Comparison of ENCODE assay signal across 12 cellular contexts in the genomic region with DNA sequence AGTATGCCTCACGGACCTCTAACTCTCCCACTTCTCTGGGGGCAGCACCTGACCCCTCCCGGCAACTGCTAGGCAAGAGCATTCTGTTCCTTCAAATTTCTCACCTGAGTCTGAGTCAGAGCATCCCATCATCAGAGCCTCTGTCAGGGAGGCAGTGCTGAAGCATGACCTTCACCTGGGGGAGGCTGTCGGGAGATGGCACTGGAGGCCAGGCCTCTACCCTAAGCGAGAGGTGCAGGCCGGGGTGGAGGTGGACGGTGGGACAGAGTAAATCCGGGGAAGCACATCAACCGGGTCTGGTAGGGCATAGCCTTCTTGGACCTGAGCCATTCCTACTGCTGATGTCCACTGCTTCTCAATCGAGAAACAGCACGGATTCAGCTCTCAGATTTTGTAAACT.
DNase-seq lines count a peak whose midpoint lies in the region; ATAC-seq and TF ChIP-seq lines count a peak whose summit lies in the region.
"Had no signal": no experiment of that assay in that cellular context is flagged by ENCODE, and none has a peak within 500 bp of the region (broad histone marks: within the 10 kb centered on the region; RNA-seq: fewer than 3 reads in every experiment).

No MANE protein-coding gene starts in this region.

- no peaks in the 10 kb centered on the region for H3K9me3 ChIP-seq in PC-9 (ENCODE audit: insufficient read depth, low read depth)
- H3K9me3 ChIP-seq: left ventricle myocardium inferior, upper lobe of left lung had no signal

- H3K27me3 ChIP-seq in PC-9 (ENCODE audit: insufficient read depth, low read depth), result no peaks in the 10 kb centered on the region
- H3K27me3 ChIP-seq: upper lobe of left lung had no signal

- H3K27ac ChIP-seq in PC-9, result no peak overlapping the region
- H3K27ac ChIP-seq: cardiac muscle cell had no signal

- intact Hi-C loops in activated CD4-positive, alpha-beta T cell treated with anti-CD3 and anti-CD28 coated beads, Interleukin-2, amount 10 ng/mL, durations not matched to agents 24 days and 14 days (cut with micrococcal nuclease), result loop anchor here (1.0 to 10.0 kb wide), 12 partner anchors 42 to 929 kb away; a partner anchor contains a TSS
- intact Hi-C loops in PC-9 (cut with micrococcal nuclease; ENCODE audit: unreplicated experiment), result loop anchor here (10.0 kb wide), 1 partner anchor 911 kb away; a partner anchor contains a TSS

- CTCF ChIA-PET in PC-9 (lab: Charles Lee), result no interaction called here

- H3K4me3 ChIP-seq in PC-9, result no peak overlapping the region
- H3K4me3 ChIP-seq: cardiac muscle cell had no signal

- H3K27ac Mint-ChIP-seq in activated CD4-positive, alpha-beta T cell treated with anti-CD3 and anti-CD28 coated beads, Interleukin-2, amount 10 ng/mL, durations not matched to agents 24 days and 14 days, result no peak overlapping the region
- peak overlapping the region in 1 of 2 donors; percentile 15 for H3K27ac Mint-ChIP-seq in effector memory CD8-positive, alpha-beta T cell
- H3K27ac Mint-ChIP-seq in progenitor cell of endocrine pancreas, result peak overlapping the region; percentile 53

- H3K79me2 ChIP-seq in PC-9 (ENCODE audit: low read depth), result no peaks in the 10 kb centered on the region

- no peak for ATAC-seq in effector memory CD8-positive, alpha-beta T cell (replicated peaks)
- no peak for ATAC-seq in GM19023 (IDR thresholded peaks at IDR 0.05; ENCODE audit: unreplicated experiment)

- H3K36me3 ChIP-seq in PC-9 (ENCODE audit: low read depth), result no peaks in the 10 kb centered on the region
- H3K36me3 ChIP-seq: cardiac muscle cell, left ventricle myocardium inferior, upper lobe of left lung had no signal

- no TSS peak for BruUV-seq in PC-9 (replicated peaks; lab: Mats Ljungman, UMichigan)

- DNase-seq in activated CD4-positive, alpha-beta T cell treated with anti-CD3 and anti-CD28 coated beads, Interleukin-2, amount 10 ng/mL, durations not matched to agents 24 days and 14 days, result no peak
- DNase-seq in activated CD4-positive, alpha-beta T cell treated with anti-CD3 and anti-CD28 coated beads, Interleukin-2, amount 50 U/mL, for 48 hours, result no peak
- DNase-seq in PC-9 (no peak), progenitor cell of endocrine pancreas (ENCODE audit: low spot score, unreplicated experiment) (no peak), nucleus accumbens (lab: John Stamatoyannopoulos, UW) (no peak), GM19240 (ENCODE audit: insufficient read length, low spot score) (no peak)
- DNase-seq in effector memory CD8-positive, alpha-beta T cell, result no peak
- DNase-seq: left ventricle myocardium inferior, NCI-H187 had no signal

- peaks cover 46% of the 10 kb centered on the region for H3K4me1 Mint-ChIP-seq in activated CD4-positive, alpha-beta T cell treated with anti-CD3 and anti-CD28 coated beads, Interleukin-2, amount 10 ng/mL, durations not matched to agents 24 days and 14 days
- H3K4me1 Mint-ChIP-seq in effector memory CD8-positive, alpha-beta T cell (ENCODE audit: low read depth in 2 of 2), result peaks cover 20 to 28% of the 10 kb centered on the region in 2 donors
- peaks cover 27% of the 10 kb centered on the region for H3K4me1 Mint-ChIP-seq in progenitor cell of endocrine pancreas (ENCODE audit: low read depth)

- peaks cover 4% of the 10 kb centered on the region for H3K36me3 Mint-ChIP-seq in activated CD4-positive, alpha-beta T cell treated with anti-CD3 and anti-CD28 coated beads, Interleukin-2, amount 10 ng/mL, durations not matched to agents 24 days and 14 days (ENCODE audit: low read depth)
- peaks cover 17% of the 10 kb centered on the region for H3K36me3 Mint-ChIP-seq in effector memory CD8-positive, alpha-beta T cell (ENCODE audit: insufficient read depth)
- H3K36me3 Mint-ChIP-seq in progenitor cell of endocrine pancreas (ENCODE audit: insufficient read depth), result no peaks in the 10 kb centered on the region

- H3F3A ChIP-seq in PC-9 (ENCODE audit: insufficient read depth, low read depth), result peaks cover 14% of the 10 kb centered on the region

- peaks cover 43% of the 10 kb centered on the region for H3K4me1 ChIP-seq in PC-9 (replicated peaks; ENCODE audit: insufficient read depth)

- H3K9me3 Mint-ChIP-seq in activated CD4-positive, alpha-beta T cell treated with anti-CD3 and anti-CD28 coated beads, Interleukin-2, amount 10 ng/mL, durations not matched to agents 24 days and 14 days, result no peaks in the 10 kb centered on the region
- H3K9me3 Mint-ChIP-seq in effector memory CD8-positive, alpha-beta T cell, result peaks cover 0 to 3% of the 10 kb centered on the region in 2 donors
- no peaks in the 10 kb centered on the region for H3K9me3 Mint-ChIP-seq in progenitor cell of endocrine pancreas (ENCODE audit: low read depth)

- peak overlapping the region; percentile 68 for H3K4me2 ChIP-seq in PC-9

- peaks cover 11% of the 10 kb centered on the region for H3K27me3 Mint-ChIP-seq in activated CD4-positive, alpha-beta T cell treated with anti-CD3 and anti-CD28 coated beads, Interleukin-2, amount 10 ng/mL, durations not matched to agents 24 days and 14 days
- peaks cover under 1 to 1% of the 10 kb centered on the region in 2 donors for H3K27me3 Mint-ChIP-seq in effector memory CD8-positive, alpha-beta T cell
- no peaks in the 10 kb centered on the region for H3K27me3 Mint-ChIP-seq in progenitor cell of endocrine pancreas

- H4K20me1 ChIP-seq in PC-9 (ENCODE audit: insufficient read depth), result no peaks in the 10 kb centered on the region

- no peak overlapping the region for H2AFZ ChIP-seq in PC-9

- TF ChIP-seq CTCF in PC-9 (conservative IDR thresholded peaks at IDR 0.05) (no peak), progenitor cell of endocrine pancreas (IDR thresholded peaks at IDR 0.05; ENCODE audit: unreplicated experiment) (no peak)

- H3K9me2 ChIP-seq in PC-9 (ENCODE audit: insufficient read depth), result no peaks in the 10 kb centered on the region

- H3K4me3 Mint-ChIP-seq in activated CD4-positive, alpha-beta T cell treated with anti-CD3 and anti-CD28 coated beads, Interleukin-2, amount 10 ng/mL, durations not matched to agents 24 days and 14 days, result peak overlapping the region; percentile 93
- H3K4me3 Mint-ChIP-seq in effector memory CD8-positive, alpha-beta T cell, result peak overlapping the region; percentile 20 to 93
- H3K4me3 Mint-ChIP-seq in progenitor cell of endocrine pancreas (ENCODE audit: low read depth), result peak overlapping the region; percentile 64

- POLR2A ChIA-PET in PC-9 (lab: Charles Lee; ENCODE audit: unreplicated experiment), result no interaction called here
